ENCODE assay signal across 18 cellular contexts in the genomic region with DNA sequence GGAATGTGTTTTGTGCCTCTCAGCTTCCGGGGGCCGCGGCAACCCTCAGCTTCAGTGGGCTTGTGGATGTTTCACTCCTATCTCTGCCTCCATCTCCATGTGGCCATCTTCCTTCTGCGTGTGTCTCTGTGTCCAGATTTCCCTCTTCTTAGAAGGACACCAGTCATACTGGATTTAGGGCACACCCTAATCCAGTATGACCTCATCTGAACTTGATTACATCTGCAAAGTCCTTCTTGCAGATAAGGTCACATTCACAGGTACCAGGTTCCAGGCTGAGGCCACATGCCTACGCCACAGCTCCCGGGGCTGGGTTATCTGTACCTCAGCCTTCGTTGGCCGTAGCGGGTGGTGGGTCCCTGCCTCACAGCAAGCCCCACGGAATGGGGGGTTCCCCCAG.
DNase-seq lines count a peak whose midpoint lies in the region; ATAC-seq, FAIRE-seq and TF ChIP-seq lines count a peak whose summit lies in the region.
"Had no signal": no experiment of that assay in that cellular context is flagged by ENCODE, and none has a peak within 500 bp of the region (broad histone marks: within the 10 kb centered on the region; RNA-seq: fewer than 3 reads in every experiment).

No MANE protein-coding gene starts in this region.

- H3K18ac ChIP-seq in H1 (ENCODE audit: extremely low read depth, low read length) = no peak overlapping the region

- H3K4me2 ChIP-seq in K562 (ENCODE audit: insufficient read depth, low read length) (no peak overlapping the region), H1 (ENCODE audit: insufficient read depth in 1 of 2, low read depth in 2 of 2, low read length in 2 of 2) (no peak overlapping the region)

- peaks cover 28 to 41% of the 10 kb centered on the region in 2 experiments for H3K27me3 ChIP-seq in K562 (ENCODE audit: control insufficient read depth in 2 of 2, insufficient read depth in 2 of 2, low read length in 2 of 2)
- no peaks in the 10 kb centered on the region for H3K27me3 ChIP-seq in H1 (replicated peaks in 1 of 4; ENCODE audit: control insufficient read depth in 3 of 4, extremely low read depth in 1 of 4, insufficient read depth in 3 of 4, low read length in 3 of 4)
- no peaks in the 10 kb centered on the region for H3K27me3 ChIP-seq in small intestine (ENCODE audit: control insufficient read depth in 2 of 2, insufficient read depth in 2 of 2, low read length in 2 of 2)

- H3K56ac ChIP-seq in H1 (replicated peaks; ENCODE audit: insufficient read length, low read depth, low read length) = no peak overlapping the region

- no peaks in the 10 kb centered on the region for H3K9me1 ChIP-seq in K562 (ENCODE audit: control insufficient read depth, insufficient read depth, low read length)

- H3K14ac ChIP-seq in H1 (ENCODE audit: insufficient read length) = no peak overlapping the region

- TF ChIP-seq POLR2A in K562 (conservative IDR thresholded peaks at IDR 0.05) (no peak), H1 (IDR thresholded peaks at IDR 0.05; ENCODE audit: control extremely low read depth in 1 of 2, low read depth in 2 of 2, low read length in 2 of 2) (no peak)

- no peak for FAIRE-seq in K562 (lab: Jason Lieb, UNC)
- FAIRE-seq in H1 (lab: Jason Lieb, UNC) = no peak
- no peak for FAIRE-seq in small intestine (lab: Jason Lieb, UNC)
- FAIRE-seq: GM12891, GM18507 had no signal

- H3K36me3 ChIP-seq in K562 (ENCODE audit: control insufficient read depth, insufficient read depth, low read length) (no peaks in the 10 kb centered on the region), H1 (ENCODE audit: control insufficient read depth in 2 of 4, insufficient read depth in 4 of 4, low read length in 3 of 4) (no peaks in the 10 kb centered on the region), mucosa of descending colon (ENCODE audit: low read depth) (no peaks in the 10 kb centered on the region), small intestine (ENCODE audit: control insufficient read depth in 2 of 2, insufficient read depth in 2 of 2, low read length in 2 of 2) (no peaks in the 10 kb centered on the region)

- TF ChIP-seq CTCF in K562 (IDR thresholded peaks at IDR 0.05 in 2 of 3, conservative IDR thresholded peaks at IDR 0.05 in 1 of 3; ENCODE audit: insufficient read depth in 2 of 3, low read depth in 1 of 3, low read length in 3 of 3) (no peak), H1 (IDR thresholded peaks at IDR 0.05; ENCODE audit: control extremely low read depth in 1 of 3, insufficient read depth in 1 of 3, low read depth in 1 of 3, low read length in 3 of 3) (no peak), mucosa of descending colon (IDR thresholded peaks at IDR 0.05) (no peak)

- peaks cover 0 to 4% of the 10 kb centered on the region in 2 experiments; a peak in 2 of 5 replicates for H3K4me1 ChIP-seq in K562 (replicated peaks in 1 of 2; ENCODE audit: control insufficient read depth in 2 of 2, insufficient read depth in 2 of 2, low read length in 2 of 2)
- H3K4me1 ChIP-seq in H1 (replicated peaks in 1 of 4; ENCODE audit: control insufficient read depth in 3 of 4, insufficient read depth in 4 of 4, low read length in 3 of 4) = no peaks in the 10 kb centered on the region; a peak in 2 of 7 replicates
- H3K4me1 ChIP-seq in mucosa of descending colon (ENCODE audit: low read depth) = no peaks in the 10 kb centered on the region
- H3K4me1 ChIP-seq in small intestine (ENCODE audit: control insufficient read depth in 2 of 2, insufficient read depth in 1 of 2, low read depth in 1 of 2, low read length in 1 of 2) = no peaks in the 10 kb centered on the region

- CTCF ChIA-PET in K562 (lab: Yijun Ruan, JAX; ENCODE audit: low intra/inter-chr PET ratio) (no interaction called here), H1 (lab: Charles Lee; ENCODE audit: partially characterized antibody) (interaction anchor here (0.8 to 1.9 kb wide), 6 partner anchors 10 to 719 kb away, joined by 3 to 14 read pairs (median 4); no protein-coding TSS in a partner anchor)

- no peak overlapping the region; the same call in 1 of the 2 replicates for H2BK5ac ChIP-seq in H1 (ENCODE audit: low read depth, low read length)

- H3K4me3 ChIP-seq in K562 (no peak overlapping the region), H1 (ENCODE audit: extremely low read depth in 1 of 4, insufficient read depth in 2 of 4, low read depth in 3 of 4, low read length in 4 of 4) (no peak overlapping the region), mucosa of descending colon (no peak overlapping the region), small intestine (ENCODE audit: low read depth in 1 of 2, low read length in 2 of 2) (no peak overlapping the region)

- POLR2A ChIA-PET in K562 (lab: Yijun Ruan, JAX) (no interaction called here), H1 (lab: Charles Lee; ENCODE audit: partially characterized antibody) (no interaction called here)

- H4K20me1 ChIP-seq in K562 (replicated peaks; ENCODE audit: control insufficient read depth, insufficient read depth, low read length) = no peaks in the 10 kb centered on the region
- no peaks in the 10 kb centered on the region for H4K20me1 ChIP-seq in H1 (replicated peaks in 1 of 2; ENCODE audit: control insufficient read depth in 1 of 2, insufficient read depth in 2 of 2, low read length in 2 of 2)

- H3K79me2 ChIP-seq in K562 (ENCODE audit: control insufficient read depth, insufficient read depth, low read length) = no peaks in the 10 kb centered on the region
- H3K79me2 ChIP-seq in H1 (ENCODE audit: control insufficient read depth in 1 of 2, insufficient read depth in 2 of 2, low read length in 2 of 2) = no peaks in the 10 kb centered on the region

- peaks cover 11 to 19% of the 10 kb centered on the region in 2 donors for H3K27me3 Mint-ChIP-seq in stimulated activated naive B cell treated with anti-CD40 and anti-IgM and Interleukin-4, amounts not matched to agents 10 μg/mL and 1 μg/mL and 100 μg/mL, for 72 hours

- no peak for DNase-seq in K562 (ENCODE audit: extremely low read depth in 1 of 4, low spot score in 3 of 4)
- DNase-seq in H1 (ENCODE audit: low read depth in 1 of 2, low spot score in 2 of 2) = no peak
- DNase-seq in mucosa of descending colon = no peak
- DNase-seq in small intestine = peak; percentile 64
- DNase-seq in NCI-H1694 treated with DMSO at 0.1 percent for 48 hours (lab: John Stamatoyannopoulos, UW) = no peak
- DNase-seq in stimulated activated naive B cell treated with anti-CD40 and anti-IgM and Interleukin-4, amounts not matched to agents 10 μg/mL and 1 μg/mL and 100 μg/mL, for 72 hours = no peak
- DNase-seq: C1 segment of cervical spinal cord; CD4-positive, alpha-beta memory T cell; COR-L47; DMS53; DMS79 treated with DMSO at 0.1 percent for 48 hours; GF-D8; GOT3; H7; HCEC 1CT had no signal

- BruUV-seq in K562 (replicated peaks; lab: Mats Ljungman, UMichigan) = no TSS peak

- no peak overlapping the region for H3K4me3 Mint-ChIP-seq in stimulated activated naive B cell treated with anti-CD40 and anti-IgM and Interleukin-4, amounts not matched to agents 10 μg/mL and 1 μg/mL and 100 μg/mL, for 72 hours
- H3K4me3 Mint-ChIP-seq: CD4-positive, alpha-beta memory T cell had no signal

- H3K36me3 Mint-ChIP-seq in stimulated activated naive B cell treated with anti-CD40 and anti-IgM and Interleukin-4, amounts not matched to agents 10 μg/mL and 1 μg/mL and 100 μg/mL, for 72 hours = peaks cover 9 to 10% of the 10 kb centered on the region in 2 donors

- H2BK20ac ChIP-seq in H1 (ENCODE audit: low read length) = no peak overlapping the region

- no peak overlapping the region for H2AFZ ChIP-seq in K562 (ENCODE audit: low read depth, low read length)
- H2AFZ ChIP-seq in H1 (ENCODE audit: low read length) = no peak overlapping the region

- H3K79me1 ChIP-seq in H1 (ENCODE audit: low read depth, low read length) = no peaks in the 10 kb centered on the region

- peaks cover 6 to 10% of the 10 kb centered on the region in 2 donors for H3K9me3 Mint-ChIP-seq in stimulated activated naive B cell treated with anti-CD40 and anti-IgM and Interleukin-4, amounts not matched to agents 10 μg/mL and 1 μg/mL and 100 μg/mL, for 72 hours

- in situ Hi-C loops in K562 (cut with MboI) = loop anchor here (5.0 kb wide), 2 partner anchors 275 to 730 kb away; no protein-coding TSS in a partner anchor

- no peak overlapping the region for H4K5ac ChIP-seq in H1 (ENCODE audit: insufficient read length, low read depth, low read length)

- H2BK120ac ChIP-seq in H1 (replicated peaks; ENCODE audit: low read depth, low read length) = no peak overlapping the region

- 4% methylated on average over 10 of the region's 10 CpGs for WGBS in K562 (ENCODE audit: insufficient coverage, low coverage, missing lambda C conversion rate)
- WGBS in H1 (ENCODE audit: extremely low coverage in 1 of 2, insufficient coverage in 1 of 2, insufficient read length in 1 of 2, insufficient replicate concordance in 2 of 2, low coverage in 1 of 2, low lambda C conversion rate in 2 of 2, missing lambda C conversion rate in 1 of 2), 2 experiments = 94% methylated on average over 10 of the region's 10 CpGs; no CpG with 5 or more reads in 1 of the 2 experiments
- WGBS in small intestine, 3 donors = 65 to 83% (median 74%) methylated on average over 10 of the region's 10 CpGs

- no peaks in the 10 kb centered on the region for H3K23me2 ChIP-seq in H1 (ENCODE audit: low read depth, low read length)

- H2AK5ac ChIP-seq in H1 (ENCODE audit: low read depth, low read length) = no peak overlapping the region

- intact Hi-C loops in K562 (cut with micrococcal nuclease) = no loop called here
- intact Hi-C loops in mucosa of descending colon (cut with DNase I, micrococcal nuclease) = loop anchor here in 1 of 2 donors (5.0 kb wide), 1 partner anchor 275 kb away; no protein-coding TSS in a partner anchor

- H3K9ac ChIP-seq in K562 (ENCODE audit: insufficient read depth in 1 of 2, low read depth in 2 of 2, low read length in 2 of 2) (no peak overlapping the region), H1 (replicated peaks in 1 of 4; ENCODE audit: extremely low read depth in 1 of 4, low read depth in 3 of 4, low read length in 3 of 4) (no peak overlapping the region)

- no peak overlapping the region for H3K4ac ChIP-seq in H1 (replicated peaks; ENCODE audit: insufficient read length, low read depth, low read length)

- H3K4me1 Mint-ChIP-seq in stimulated activated naive B cell treated with anti-CD40 and anti-IgM and Interleukin-4, amounts not matched to agents 10 μg/mL and 1 μg/mL and 100 μg/mL, for 72 hours = peaks cover 0 to 4% of the 10 kb centered on the region in 2 donors

- TF ChIP-seq RAD21 in K562 (CRISPR knock-in tag; conservative IDR thresholded peaks at IDR 0.05 in 1 of 2, IDR thresholded peaks at IDR 0.05 in 1 of 2) (no peak), H1 (IDR thresholded peaks at IDR 0.05 in 1 of 2, conservative IDR thresholded peaks at IDR 0.05 in 1 of 2; ENCODE audit: low read depth in 2 of 2, low read length in 2 of 2) (no peak)

- 0 out of 2 replicates have a peak overlapping the region, but pooled peaks have one; percentile 71 for H2BK12ac ChIP-seq in H1 (ENCODE audit: low read depth, low read length)

- H4K91ac ChIP-seq in H1 (replicated peaks; ENCODE audit: insufficient read length, low read length) = no peak overlapping the region

- H3K23ac ChIP-seq in H1 (ENCODE audit: insufficient read length) = no peak overlapping the region

- no peak overlapping the region for H4K8ac ChIP-seq in H1 (ENCODE audit: extremely low read depth, insufficient read depth, low read length)

- H3K27ac Mint-ChIP-seq in stimulated activated naive B cell treated with anti-CD40 and anti-IgM and Interleukin-4, amounts not matched to agents 10 μg/mL and 1 μg/mL and 100 μg/mL, for 72 hours = no peak overlapping the region
- H3K27ac Mint-ChIP-seq: CD4-positive, alpha-beta memory T cell had no signal

- ATAC-seq in K562 (no peak), mucosa of descending colon (peak; percentile 55), HG02852 (IDR thresholded peaks at IDR 0.05; ENCODE audit: unreplicated experiment) (no peak)
- no peak for ATAC-seq in stimulated activated naive B cell treated with anti-CD40 and anti-IgM and Interleukin-4, amounts not matched to agents 10 μg/mL and 1 μg/mL and 100 μg/mL, for 72 hours (replicated peaks)

- TF ChIP-seq EP300 in K562 (IDR thresholded peaks at IDR 0.05; ENCODE audit: low read length) = no peak
- no peak for TF ChIP-seq EP300 in H1 (IDR thresholded peaks at IDR 0.05; ENCODE audit: borderline replicate concordance in 1 of 2, low read depth in 2 of 2, low read length in 2 of 2)

- H3K9me3 ChIP-seq in K562 (replicated peaks; ENCODE audit: control insufficient read depth, insufficient read depth, low read depth, low read length) = no peaks in the 10 kb centered on the region
- H3K9me3 ChIP-seq in H1 (ENCODE audit: insufficient read depth in 2 of 2, low read depth in 1 of 2, low read length in 1 of 2) = peaks cover 0 to 5% of the 10 kb centered on the region in 2 experiments; a peak in 2 of 4 replicates
- H3K9me3 ChIP-seq in mucosa of descending colon = peaks cover 2% of the 10 kb centered on the region
- H3K9me3 ChIP-seq in small intestine (ENCODE audit: control insufficient read depth, low read depth) = no peaks in the 10 kb centered on the region

- H3K27ac ChIP-seq in K562 (ENCODE audit: extremely low read depth, low read depth, low read length) (no peak overlapping the region), H1 (ENCODE audit: low read depth, low read length) (no peak overlapping the region), small intestine (ENCODE audit: low read depth in 1 of 2, low read length in 1 of 2) (no peak overlapping the region)

- H2BK15ac ChIP-seq in H1 (ENCODE audit: low read length) = no peak overlapping the region
